ENCODE assay signal across 26 cellular contexts in the genomic region with DNA sequence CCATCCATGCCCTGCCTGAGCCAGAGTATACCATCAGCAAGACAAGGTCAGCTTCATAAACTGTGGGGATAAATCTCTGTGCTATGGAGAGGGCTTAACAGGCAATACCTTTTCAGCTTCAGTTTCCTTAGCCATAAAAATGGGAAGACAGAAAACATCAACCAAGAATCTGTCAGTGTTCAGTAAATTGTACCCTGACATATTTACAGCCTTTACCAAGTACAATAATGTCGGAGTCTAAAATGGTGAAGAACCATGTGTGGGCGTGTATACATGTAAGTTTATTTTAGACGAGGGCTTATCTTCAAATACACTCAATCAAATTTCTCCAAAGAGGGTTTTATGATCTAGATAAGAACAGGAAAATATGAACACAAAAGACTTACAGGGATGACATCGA.
"Had no signal": no experiment of that assay in that cellular context is flagged by ENCODE, and none has a peak within 500 bp of the region (broad histone marks: within the 10 kb centered on the region; RNA-seq: fewer than 3 reads in every experiment).

No MANE protein-coding gene starts in this region.

- H3K4me3 ChIP-seq: heart left ventricle, left lung, lower lobe of right lung, psoas muscle, sigmoid colon, spleen, suprapubic skin, thoracic aorta, tibial artery, upper lobe of right lung had no signal

- FAIRE-seq: islet of Langerhans, small intestine, urothelium cell line had no signal

- H3K27me3 Mint-ChIP-seq: naive thymus-derived CD8-positive, alpha-beta T cell; stimulated activated naive CD8-positive, alpha-beta T cell treated with anti-CD3 and anti-CD28 coated beads, Interleukin-15, Interleukin-2, amounts not matched to agents 100 ng/mL and 50 ng/mL, for 24 hours had no signal

- H3K9me3 ChIP-seq: heart left ventricle, left lung, lower lobe of right lung, psoas muscle, sigmoid colon, spleen, suprapubic skin, thoracic aorta, tibial artery, upper lobe of right lung had no signal

- H3K36me3 ChIP-seq: heart left ventricle, left lung, lower lobe of right lung, sigmoid colon, spleen, suprapubic skin, thoracic aorta, tibial artery, upper lobe of right lung had no signal

- H3K9me3 Mint-ChIP-seq: mesothelial cell of epicardium had no signal

- DNase-seq: glutamatergic neuron; heart left ventricle; hypothalamus; immature natural killer cell; left lung; lower lobe of right lung; mammary epithelial cell; mesenchymal stem cell; naive thymus-derived CD8-positive, alpha-beta T cell; psoas muscle; sigmoid colon; small intestine; spleen; stimulated activated CD4-positive, alpha-beta T cell treated with anti-CD3 and anti-CD28 coated beads, Interleukin-4, amount 100 ng/mL, for 24 hours; stimulated activated naive CD4-positive, alpha-beta T cell; tibial artery; trophoblast cell; upper lobe of right lung had no signal

- H3K27me3 ChIP-seq: heart left ventricle, left lung, sigmoid colon, spleen, suprapubic skin, tibial artery, upper lobe of right lung had no signal

- H2AFZ ChIP-seq: parathyroid adenoma had no signal

- H3K4me1 Mint-ChIP-seq: immature natural killer cell; mesothelial cell of epicardium; naive thymus-derived CD8-positive, alpha-beta T cell; stimulated activated effector memory CD8-positive, alpha-beta T cell treated with anti-CD3 and anti-CD28 coated beads, Interleukin-12 subunit alpha, Interleukin-12 subunit beta, amount 100 ng/mL, for 72 hours had no signal

- H3K4me3 Mint-ChIP-seq: immature natural killer cell; mesothelial cell of epicardium; naive thymus-derived CD8-positive, alpha-beta T cell; stimulated activated effector memory CD8-positive, alpha-beta T cell treated with anti-CD3 and anti-CD28 coated beads, Interleukin-12 subunit alpha, Interleukin-12 subunit beta, amount 100 ng/mL, for 72 hours; stimulated activated naive CD8-positive, alpha-beta T cell treated with anti-CD3 and anti-CD28 coated beads, Interleukin-15, Interleukin-2, amounts not matched to agents 100 ng/mL and 50 ng/mL, for 24 hours had no signal

- H3K79me2 ChIP-seq: parathyroid adenoma had no signal

- H3K27ac ChIP-seq: heart left ventricle, left lung, lower lobe of right lung, parathyroid adenoma, psoas muscle, sigmoid colon, spleen, suprapubic skin, thoracic aorta, tibial artery, upper lobe of right lung had no signal

- H3K27ac Mint-ChIP-seq: immature natural killer cell; mesothelial cell of epicardium; naive thymus-derived CD8-positive, alpha-beta T cell; stimulated activated effector memory CD8-positive, alpha-beta T cell treated with anti-CD3 and anti-CD28 coated beads, Interleukin-12 subunit alpha, Interleukin-12 subunit beta, amount 100 ng/mL, for 72 hours; stimulated activated naive CD8-positive, alpha-beta T cell treated with anti-CD3 and anti-CD28 coated beads, Interleukin-15, Interleukin-2, amounts not matched to agents 100 ng/mL and 50 ng/mL, for 24 hours had no signal

- ATAC-seq: heart left ventricle; left lung; lower lobe of right lung; naive thymus-derived CD8-positive, alpha-beta T cell; psoas muscle; stimulated activated effector memory CD8-positive, alpha-beta T cell treated with anti-CD3 and anti-CD28 coated beads, Interleukin-12 subunit alpha, Interleukin-12 subunit beta, amount 100 ng/mL, for 72 hours; upper lobe of right lung had no signal

- H3K36me3 Mint-ChIP-seq: immature natural killer cell; mesothelial cell of epicardium; naive thymus-derived CD8-positive, alpha-beta T cell; stimulated activated effector memory CD8-positive, alpha-beta T cell treated with anti-CD3 and anti-CD28 coated beads, Interleukin-12 subunit alpha, Interleukin-12 subunit beta, amount 100 ng/mL, for 72 hours had no signal

- H3K4me1 ChIP-seq: heart left ventricle, left lung, lower lobe of right lung, parathyroid adenoma, psoas muscle, sigmoid colon, spleen, suprapubic skin, tibial artery, upper lobe of right lung had no signal
